In genomic region chr17:82097919-82098168, GRCh38 we compare ENCODE assay signal across 8 cellular contexts. TPM values are rescaled to one million over a fixed set of nuclear protein-coding genes. Genes with fewer than 3 reads are reported as not detected.
DNase-seq lines count a peak whose midpoint lies in the region; ATAC-seq and TF ChIP-seq lines count a peak whose summit lies in the region.

No MANE protein-coding gene starts in this region.

- DNase-seq in activated CD4-positive, alpha-beta T cell treated with anti-CD3 and anti-CD28 coated beads for 4 hours = peak; percentile 49 to 67
- DNase-seq in activated CD4-positive, alpha-beta T cell treated with anti-CD3 and anti-CD28 coated beads for 48 hours = no peak
- DNase-seq in RWPE2 (ENCODE audit: low spot score) (no peak), fibroblast of villous mesenchyme (ENCODE audit: low read depth) (no peak), spleen (no peak), AG08395 (ENCODE audit: low spot score) (no peak), LoVo (ENCODE audit: low spot score) (no peak)

- peaks cover 12% of the 10 kb centered on the region for H3K4me1 ChIP-seq in RWPE2 (ENCODE audit: insufficient read depth, poor library complexity, severe bottlenecking)
- peaks cover 20 to 60% (median 43%) of the 10 kb centered on the region in 6 donors for H3K4me1 ChIP-seq in spleen

- H3K4me3 ChIP-seq in RWPE2 (ENCODE audit: severe bottlenecking) (peak overlapping the region; percentile 98), fibroblast of villous mesenchyme (ENCODE audit: low read depth, low read length) (peak overlapping the region; percentile 72), spleen (peak overlapping the region; percentile 58 to 97 (median 78))

- no peaks in the 10 kb centered on the region for H3K27me3 ChIP-seq in RWPE2 (ENCODE audit: insufficient read depth, poor library complexity, severe bottlenecking)
- no peaks in the 10 kb centered on the region for H3K27me3 ChIP-seq in spleen (replicated peaks in 1 of 7)

- no peak for TF ChIP-seq CTCF in RWPE2 (IDR thresholded peaks at IDR 0.05; ENCODE audit: poor library complexity, severe bottlenecking)
- TF ChIP-seq CTCF in fibroblast of villous mesenchyme (IDR thresholded peaks at IDR 0.05; ENCODE audit: insufficient read depth, low read depth, low read length) = no peak
- TF ChIP-seq CTCF in spleen (IDR thresholded peaks at IDR 0.05 in 8 of 11, conservative IDR thresholded peaks at IDR 0.05 in 3 of 11) = no peak

- WGBS in spleen, 5 donors = 0 to 1% (median 0%) methylated on average over 3 to 36 of the region's 36 CpGs; no CpG with 5 or more reads in 1 of the 5 donors

- peak overlapping the region; percentile 84 for H3K27ac ChIP-seq in RWPE2 (ENCODE audit: poor library complexity, severe bottlenecking)
- H3K27ac ChIP-seq in spleen = peak overlapping the region; percentile 67 to 99 (median 96)

- TF ChIP-seq POLR2A in spleen (IDR thresholded peaks at IDR 0.05) (no peak), GM18505 (IDR thresholded peaks at IDR 0.05; ENCODE audit: borderline replicate concordance, extremely low read depth, insufficient read depth, insufficient read length) (no peak)

- H3K9me3 ChIP-seq in RWPE2 (ENCODE audit: severe bottlenecking) (no peaks in the 10 kb centered on the region), spleen (no peaks in the 10 kb centered on the region)

- ATAC-seq in RWPE2 (ENCODE audit: low read depth) = no peak
- ATAC-seq in GM18505 (IDR thresholded peaks at IDR 0.05; ENCODE audit: unreplicated experiment) = no peak

- intact Hi-C loops in spleen (cut with DNase I; ENCODE audit: low total_unique reads) = no loop called here

- H3K36me3 ChIP-seq in RWPE2 (ENCODE audit: low read depth) (peaks cover 43% of the 10 kb centered on the region), spleen (peaks cover 0 to 34% (median 22%) of the 10 kb centered on the region in 6 donors)

RNA-seq across cellular contexts. Expression of gene FASN, which starts 0.2 kb away (rescaled TPM):
- total RNA-seq in fibroblast of villous mesenchyme (274 and 280 TPM in 2 replicates), spleen (10 to 100 TPM; 20.6 to 45.2 (median 22.3) TPM)
- 10 to 100 TPM in 1 of 3 donors, 1 to 10 TPM in 2; 9.3 to 14.7 (median 9.3) TPM for polyA plus RNA-seq in spleen

RNA-seq across cellular contexts. Expression of gene DUS1L, which starts 32.2 kb away (rescaled TPM):
- total RNA-seq in fibroblast of villous mesenchyme (56.1 and 64.4 TPM in 2 replicates), spleen (100 to 1,000 TPM in 3 of 7 donors, 10 to 100 TPM in 4; 76.4 to 114 (median 87.9) TPM)
- polyA plus RNA-seq in spleen = 100 to 1,000 TPM; 130 to 174 (median 173) TPM

RNA-seq across cellular contexts. Expression of gene GPS1, which starts 46.1 kb away (rescaled TPM):
- 104 and 109 TPM in 2 replicates for total RNA-seq in fibroblast of villous mesenchyme
- 10 to 100 TPM; 61.5 to 77.2 (median 66.5) TPM for total RNA-seq in spleen
- polyA plus RNA-seq in spleen = 100 to 1,000 TPM in 1 of 3 donors, 10 to 100 TPM in 2; 69.5 to 109 (median 95.4) TPM

RNA-seq across cellular contexts. Expression of gene RFNG, which starts 46.2 kb away (rescaled TPM):
- total RNA-seq in fibroblast of villous mesenchyme (39.6 and 47.5 TPM in 2 replicates), spleen (10 to 100 TPM; 21.4 to 36.3 (median 26.0) TPM)
- polyA plus RNA-seq in spleen = 10 to 100 TPM; 24.5 to 42.3 (median 41.5) TPM

Comparison
In these comparisons a context has a peak if more than half of its experiments do, and no peak if none do; other contexts are left out.
1. DNase-seq: peak in activated CD4-positive, alpha-beta T cell treated with anti-CD3 and anti-CD28 coated beads for 4 hours (2 of 2); none in activated CD4-positive, alpha-beta T cell treated with anti-CD3 and anti-CD28 coated beads for 48 hours (single experiment), RWPE2 (single experiment), fibroblast of villous mesenchyme (single experiment), spleen (single experiment), AG08395 (single experiment) and LoVo (single experiment).
2. Peak in every context shown above with its lines, with median percentiles within 50 percentile points of each other: H3K4me3 ChIP-seq.